1 cellular context compared by ENCODE assay signal in the genomic region with DNA sequence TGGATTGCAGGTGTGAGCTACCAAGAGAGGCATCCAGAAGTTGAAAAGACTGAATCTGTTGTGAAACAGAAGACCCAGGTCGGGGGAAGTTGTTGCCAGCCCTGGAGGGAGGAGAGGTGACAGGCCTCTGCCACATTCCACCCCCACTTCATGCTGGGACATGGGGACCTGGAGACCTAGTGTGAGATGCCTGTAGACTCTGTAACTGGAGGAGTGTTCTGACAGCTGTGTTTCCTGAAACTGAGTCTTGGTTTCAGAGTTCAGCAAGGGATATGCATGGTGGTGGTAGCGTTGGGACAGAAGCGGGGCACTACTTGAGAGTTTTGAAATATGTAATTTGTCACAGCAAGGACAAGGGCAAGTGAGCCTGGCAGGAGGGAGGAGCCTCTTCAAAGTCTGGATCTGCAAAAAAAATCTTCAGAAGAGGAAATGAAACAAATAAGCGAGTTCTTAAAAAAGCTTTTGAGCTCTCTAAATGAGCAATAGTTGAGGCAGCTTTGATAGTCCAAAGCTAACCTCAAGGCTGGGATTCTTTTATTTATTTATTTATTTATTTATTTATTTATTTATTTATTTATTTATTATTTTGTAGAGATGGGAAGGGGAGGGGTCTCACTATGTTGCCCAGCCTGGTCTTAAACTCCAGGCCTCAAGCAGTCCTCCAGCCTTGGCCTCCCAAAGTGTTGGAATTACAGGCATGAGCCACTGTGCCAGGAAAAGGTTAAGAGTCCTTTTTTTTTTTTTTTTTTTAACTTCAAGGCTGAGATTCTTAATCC.
TF ChIP-seq lines count a peak whose summit lies in the region.

No MANE protein-coding gene starts in this region.

TF ChIP-seq in HepG2, 621 proteins besides CTCF, POLR2A, EP300 and RAD21 (continued from another document):
- TF ChIP-seq, protein P1, sequence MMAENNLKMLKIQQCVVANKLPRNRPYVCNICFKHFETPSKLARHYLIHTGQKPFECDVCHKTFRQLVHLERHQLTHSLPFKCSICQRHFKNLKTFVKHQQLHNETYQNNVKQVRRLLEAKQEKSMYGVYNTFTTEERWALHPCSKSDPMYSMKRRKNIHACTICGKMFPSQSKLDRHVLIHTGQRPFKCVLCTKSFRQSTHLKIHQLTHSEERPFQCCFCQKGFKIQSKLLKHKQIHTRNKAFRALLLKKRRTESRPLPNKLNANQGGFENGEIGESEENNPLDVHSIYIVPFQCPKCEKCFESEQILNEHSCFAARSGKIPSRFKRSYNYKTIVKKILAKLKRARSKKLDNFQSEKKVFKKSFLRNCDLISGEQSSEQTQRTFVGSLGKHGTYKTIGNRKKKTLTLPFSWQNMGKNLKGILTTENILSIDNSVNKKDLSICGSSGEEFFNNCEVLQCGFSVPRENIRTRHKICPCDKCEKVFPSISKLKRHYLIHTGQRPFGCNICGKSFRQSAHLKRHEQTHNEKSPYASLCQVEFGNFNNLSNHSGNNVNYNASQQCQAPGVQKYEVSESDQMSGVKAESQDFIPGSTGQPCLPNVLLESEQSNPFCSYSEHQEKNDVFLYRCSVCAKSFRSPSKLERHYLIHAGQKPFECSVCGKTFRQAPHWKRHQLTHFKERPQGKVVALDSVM (CRISPR knock-in tag; IDR thresholded peaks at IDR 0.05) = peak; percentile 26; the same call in 1 of the 2 replicates
